In the genomic region with DNA sequence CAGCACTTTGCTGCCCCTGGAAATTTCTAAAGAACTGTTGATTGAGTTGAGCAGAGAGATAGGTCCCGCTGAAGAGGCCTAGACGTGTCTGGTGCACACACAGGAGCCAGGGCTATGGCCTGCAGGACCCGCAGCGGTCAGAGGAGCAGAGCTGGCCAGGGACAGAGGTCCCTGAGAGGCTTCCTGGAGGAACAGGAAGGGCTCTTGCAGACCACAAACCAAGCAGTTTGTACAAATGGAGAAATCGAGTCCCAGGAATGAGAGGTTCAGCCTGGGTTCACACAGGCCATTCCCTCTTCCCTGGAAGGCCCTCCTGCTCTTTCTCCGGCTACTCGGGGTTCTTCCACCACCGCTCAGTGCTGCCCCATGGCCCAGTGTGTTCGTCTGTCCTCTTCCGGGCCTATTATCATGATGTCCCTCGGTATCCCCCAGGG, we compare ENCODE assay signal across 8 cellular contexts. TPM values are rescaled to one million over a fixed set of nuclear protein-coding genes. Genes with fewer than 3 reads are reported as not detected.
A peak's percentile ranks its signal among the peaks of the same experiment; 100 is the strongest.
DNase-seq lines count a peak whose midpoint lies in the region; ATAC-seq and TF ChIP-seq lines count a peak whose summit lies in the region.

No MANE protein-coding gene starts in this region.

- H3K4me1 ChIP-seq in stomach, result peaks cover 21 to 44% (median 40%) of the 10 kb centered on the region in 4 donors

- H3K9me3 ChIP-seq in stomach, result no peaks in the 10 kb centered on the region

- no peak overlapping the region for H3K4me3 ChIP-seq in lower leg skin (ENCODE audit: low read depth, poor library complexity, severe bottlenecking)
- peak overlapping the region in 2 of 4 donors; percentile 74 to 87 for H3K4me3 ChIP-seq in stomach

- H3K36me3 ChIP-seq in stomach, result no peaks in the 10 kb centered on the region

- no peaks in the 10 kb centered on the region for H3K36me3 Mint-ChIP-seq in activated CD4-positive, alpha-beta T cell treated with anti-CD3 and anti-CD28 coated beads, Interleukin-2, amount 10 ng/mL, durations not matched to agents 24 days and 14 days (ENCODE audit: low read depth)
- H3K36me3 Mint-ChIP-seq in activated naive CD8-positive, alpha-beta T cell treated with anti-CD3 and anti-CD28 coated beads, Interleukin-2, amount 10 ng/mL, durations not matched to agents 7 days and 5 days, result no peaks in the 10 kb centered on the region

- intact Hi-C loops in activated CD4-positive, alpha-beta T cell treated with anti-CD3 and anti-CD28 coated beads, Interleukin-2, amount 10 ng/mL, durations not matched to agents 24 days and 14 days (cut with micrococcal nuclease), result no loop called here
- intact Hi-C loops in lower leg skin (cut with DNase I; ENCODE audit: low total_unique reads) (no loop called here), stomach (cut with DNase I; ENCODE audit: low total_unique reads) (no loop called here)

- no peak for ATAC-seq in activated naive CD8-positive, alpha-beta T cell treated with anti-CD3 and anti-CD28 coated beads, Interleukin-2, amount 10 ng/mL, durations not matched to agents 7 days and 5 days (ENCODE audit: low read depth)
- ATAC-seq in GM18858 (IDR thresholded peaks at IDR 0.05; ENCODE audit: unreplicated experiment) (no peak), HG02981 (IDR thresholded peaks at IDR 0.05; ENCODE audit: unreplicated experiment) (no peak), GM19397 (IDR thresholded peaks at IDR 0.05; ENCODE audit: unreplicated experiment) (no peak)

- peak overlapping the region; percentile 86 to 94 (median 91) for H3K27ac ChIP-seq in stomach

- H3K27me3 Mint-ChIP-seq in activated CD4-positive, alpha-beta T cell treated with anti-CD3 and anti-CD28 coated beads, Interleukin-2, amount 10 ng/mL, durations not matched to agents 24 days and 14 days, result peaks cover 40% of the 10 kb centered on the region
- peaks cover 35% of the 10 kb centered on the region for H3K27me3 Mint-ChIP-seq in activated naive CD8-positive, alpha-beta T cell treated with anti-CD3 and anti-CD28 coated beads, Interleukin-2, amount 10 ng/mL, durations not matched to agents 7 days and 5 days

- peak overlapping the region; percentile 84 for H3K4me3 Mint-ChIP-seq in activated CD4-positive, alpha-beta T cell treated with anti-CD3 and anti-CD28 coated beads, Interleukin-2, amount 10 ng/mL, durations not matched to agents 24 days and 14 days
- peak overlapping the region; percentile 84 for H3K4me3 Mint-ChIP-seq in activated naive CD8-positive, alpha-beta T cell treated with anti-CD3 and anti-CD28 coated beads, Interleukin-2, amount 10 ng/mL, durations not matched to agents 7 days and 5 days

- H3K27me3 ChIP-seq in stomach, result no peaks in the 10 kb centered on the region

- no peaks in the 10 kb centered on the region for H3K9me3 Mint-ChIP-seq in activated CD4-positive, alpha-beta T cell treated with anti-CD3 and anti-CD28 coated beads, Interleukin-2, amount 10 ng/mL, durations not matched to agents 24 days and 14 days
- H3K9me3 Mint-ChIP-seq in activated naive CD8-positive, alpha-beta T cell treated with anti-CD3 and anti-CD28 coated beads, Interleukin-2, amount 10 ng/mL, durations not matched to agents 7 days and 5 days, result no peaks in the 10 kb centered on the region

- WGBS in lower leg skin, 2 donors, result 91 to 93% methylated on average over 11 of the region's 11 CpGs
- 81 to 89% (median 86%) methylated on average over 11 of the region's 11 CpGs for WGBS in stomach, 5 donors

- no peak for TF ChIP-seq CTCF in lower leg skin (IDR thresholded peaks at IDR 0.05)
- TF ChIP-seq CTCF in stomach (IDR thresholded peaks at IDR 0.05), result no peak

- H3K4me1 Mint-ChIP-seq in activated CD4-positive, alpha-beta T cell treated with anti-CD3 and anti-CD28 coated beads, Interleukin-2, amount 10 ng/mL, durations not matched to agents 24 days and 14 days, result peaks cover 6% of the 10 kb centered on the region
- peaks cover 8% of the 10 kb centered on the region for H3K4me1 Mint-ChIP-seq in activated naive CD8-positive, alpha-beta T cell treated with anti-CD3 and anti-CD28 coated beads, Interleukin-2, amount 10 ng/mL, durations not matched to agents 7 days and 5 days

- TF ChIP-seq POLR2A in lower leg skin (IDR thresholded peaks at IDR 0.05) (no peak), stomach (IDR thresholded peaks at IDR 0.05) (no peak)

- no peak for TF ChIP-seq EP300 in stomach (IDR thresholded peaks at IDR 0.05)

- POLR2A ChIA-PET in activated naive CD8-positive, alpha-beta T cell treated with anti-CD3 and anti-CD28 coated beads, Interleukin-2, amount 10 ng/mL, durations not matched to agents 7 days and 5 days (lab: Charles Lee), result no interaction called here

- DNase-seq in activated CD4-positive, alpha-beta T cell treated with anti-CD3 and anti-CD28 coated beads, Interleukin-2, amount 10 ng/mL, durations not matched to agents 24 days and 14 days, result no peak
- DNase-seq in activated CD4-positive, alpha-beta T cell treated with anti-CD3 and anti-CD28 coated beads for 1 hour, result no peak
- no peak for DNase-seq in activated naive CD8-positive, alpha-beta T cell treated with anti-CD3 and anti-CD28 coated beads, Interleukin-2, amount 10 ng/mL, durations not matched to agents 7 days and 5 days
- peak; percentile 12 to 66 for DNase-seq in lower leg skin (ENCODE audit: low spot score in 2 of 2)
- no peak for DNase-seq in stomach

- H3K27ac Mint-ChIP-seq in activated CD4-positive, alpha-beta T cell treated with anti-CD3 and anti-CD28 coated beads, Interleukin-2, amount 10 ng/mL, durations not matched to agents 24 days and 14 days, result no peak overlapping the region
- H3K27ac Mint-ChIP-seq in activated naive CD8-positive, alpha-beta T cell treated with anti-CD3 and anti-CD28 coated beads, Interleukin-2, amount 10 ng/mL, durations not matched to agents 7 days and 5 days, result no peak overlapping the region

RNA-seq across cellular contexts. Expression of a gene that starts 1.2 kb away (rescaled TPM):
- total RNA-seq in activated CD4-positive, alpha-beta T cell treated with anti-CD3 and anti-CD28 coated beads, Interleukin-2, amount 10 ng/mL, durations not matched to agents 24 days and 14 days, result 38.3 and 39.7 TPM in 2 replicates
- total RNA-seq in activated naive CD8-positive, alpha-beta T cell treated with anti-CD3 and anti-CD28 coated beads, Interleukin-2, amount 10 ng/mL, durations not matched to agents 7 days and 5 days, result 100 to 1,000 TPM; 160 to 161 TPM
- total RNA-seq in lower leg skin, result 10 to 100 TPM in 2 of 4 donors, 1 to 10 TPM in 2; 8.4 to 18.2 (median 9.8) TPM
- total RNA-seq in stomach, result 100 to 1,000 TPM in 1 of 5 donors, 10 to 100 TPM in 4; 39.1 to 175 (median 45.1) TPM
- polyA plus RNA-seq in stomach, result 10 to 100 TPM; 47.8 to 49.6 (median 47.8) TPM

Comparison
In these comparisons a context has a peak if more than half of its experiments do, and no peak if none do; other contexts are left out.
1. DNase-seq: peak in lower leg skin (2 of 2); none in activated CD4-positive, alpha-beta T cell treated with anti-CD3 and anti-CD28 coated beads, Interleukin-2, amount 10 ng/mL, durations not matched to agents 24 days and 14 days (single experiment), activated CD4-positive, alpha-beta T cell treated with anti-CD3 and anti-CD28 coated beads for 1 hour (single experiment), activated naive CD8-positive, alpha-beta T cell treated with anti-CD3 and anti-CD28 coated beads, Interleukin-2, amount 10 ng/mL, durations not matched to agents 7 days and 5 days (single experiment) and stomach (single experiment).